Comparison of ENCODE assay signal across 23 cellular contexts in the genomic region with DNA sequence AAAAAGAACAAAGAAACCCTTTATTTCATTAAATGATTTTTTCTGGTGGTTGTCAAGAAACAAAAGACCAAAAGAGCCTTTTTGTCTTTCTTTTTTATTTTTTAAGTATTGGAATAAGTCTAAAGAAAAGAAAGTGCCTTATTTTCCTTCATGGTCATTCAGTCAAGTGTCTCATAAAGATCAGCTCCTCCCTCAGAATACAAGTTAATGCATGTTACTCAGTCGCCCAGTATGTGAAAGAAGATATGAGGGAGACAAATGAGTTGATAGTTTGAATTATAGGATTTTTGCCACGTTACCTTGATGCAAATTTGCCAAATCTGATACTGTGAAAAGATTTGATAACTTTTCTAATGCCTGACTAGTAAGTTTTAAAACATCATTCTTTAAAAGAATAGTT.
"Had no signal": no experiment of that assay in that cellular context is flagged by ENCODE, and none has a peak within 500 bp of the region (broad histone marks: within the 10 kb centered on the region; RNA-seq: fewer than 3 reads in every experiment).

No MANE protein-coding gene starts in this region.

- ATAC-seq: activated CD4-positive, alpha-beta T cell treated with anti-CD3 and anti-CD28 coated beads for 36 hours; activated naive CD4-positive, alpha-beta T cell treated with anti-CD3 and anti-CD28 coated beads, Interleukin-2, amount 50 U/mL, for 72 hours; activated T-helper 17 cell treated with anti-CD3 and anti-CD28 coated beads, Interleukin-2, amount 50 U/mL, for 72 hours; T-helper 17 cell had no signal

- H3K9me3 Mint-ChIP-seq: activated B cell treated with CpG ODN at 0.5 μM for 24 hours; activated naive CD4-positive, alpha-beta T cell treated with anti-CD3 and anti-CD28 coated beads, Interleukin-2, amount 50 U/mL, for 72 hours; activated T-cell treated with anti-CD3 and anti-CD28 coated beads, Interleukin-2, amount 50 U/mL, for 24 hours; activated T-helper 17 cell treated with anti-CD3 and anti-CD28 coated beads, Interleukin-2, amount 50 U/mL, for 72 hours; natural killer cell; stimulated activated naive CD8-positive, alpha-beta T cell treated with anti-CD3 and anti-CD28 coated beads, Interleukin-15, Interleukin-2, amounts not matched to agents 100 ng/mL and 50 ng/mL, for 24 hours had no signal

- H2AFZ ChIP-seq: hepatocyte had no signal

- H3K27me3 ChIP-seq: adrenal gland, ascending aorta, hepatocyte, thyroid gland, upper lobe of right lung had no signal

- H3K4me1 ChIP-seq: adrenal gland, ascending aorta, thyroid gland had no signal

- H3K27me3 Mint-ChIP-seq: activated B cell treated with CpG ODN at 0.5 μM for 24 hours; activated CD4-positive, alpha-beta T cell treated with anti-CD3 and anti-CD28 coated beads for 36 hours; activated T-cell treated with anti-CD3 and anti-CD28 coated beads, Interleukin-2, amount 50 U/mL, for 24 hours; activated T-helper 17 cell treated with anti-CD3 and anti-CD28 coated beads, Interleukin-2, amount 50 U/mL, for 72 hours; stimulated activated naive CD8-positive, alpha-beta T cell treated with anti-CD3 and anti-CD28 coated beads, Interleukin-15, Interleukin-2, amounts not matched to agents 100 ng/mL and 50 ng/mL, for 24 hours; T-helper 17 cell had no signal

- H3K4me1 Mint-ChIP-seq: activated B cell treated with CpG ODN at 0.5 μM for 24 hours; activated CD4-positive, alpha-beta T cell treated with anti-CD3 and anti-CD28 coated beads for 36 hours; activated T-helper 17 cell treated with anti-CD3 and anti-CD28 coated beads, Interleukin-2, amount 50 U/mL, for 72 hours; T-helper 17 cell had no signal

- H3K9me3 ChIP-seq: adrenal gland, ascending aorta, thyroid gland, upper lobe of right lung had no signal

- H3K27ac ChIP-seq: adrenal gland, ascending aorta, coronary artery, hepatocyte, thyroid gland, upper lobe of right lung had no signal

- H3K4me3 ChIP-seq: adrenal gland, ascending aorta, coronary artery, hepatocyte, thyroid gland, upper lobe of right lung had no signal

- H3K79me2 ChIP-seq: hepatocyte had no signal

- H3K4me2 ChIP-seq: hepatocyte had no signal

- DNase-seq: activated B cell treated with CpG ODN at 0.5 μM for 24 hours; activated CD4-positive, alpha-beta T cell treated with anti-CD3 and anti-CD28 coated beads for 36 hours; activated CD4-positive, alpha-beta T cell treated with anti-CD3 and anti-CD28 coated beads, Interleukin-2, amount 50 U/mL, for 4 hours; activated CD8-positive, alpha-beta memory T cell treated with anti-CD3 and anti-CD28 coated beads for 24 hours; activated CD8-positive, alpha-beta memory T cell treated with anti-CD3 and anti-CD28 coated beads, Interleukin-2, amount 50 U/mL, for 4 hours; activated T-cell treated with anti-CD3 and anti-CD28 coated beads, Interleukin-2, amount 50 U/mL, for 24 hours; adrenal gland; cerebellar nuclear complex; foreskin fibroblast; glutamatergic neuron; left ventricle myocardium superior; midbrain; natural killer cell; substantia nigra; T-helper 17 cell; thyroid gland; upper lobe of right lung had no signal

- H3K36me3 ChIP-seq: adrenal gland had no signal

- H3K27ac Mint-ChIP-seq: activated B cell treated with CpG ODN at 0.5 μM for 24 hours; activated CD4-positive, alpha-beta T cell treated with anti-CD3 and anti-CD28 coated beads for 36 hours; activated naive CD4-positive, alpha-beta T cell treated with anti-CD3 and anti-CD28 coated beads, Interleukin-2, amount 50 U/mL, for 72 hours; activated T-cell treated with anti-CD3 and anti-CD28 coated beads, Interleukin-2, amount 50 U/mL, for 24 hours; activated T-helper 17 cell treated with anti-CD3 and anti-CD28 coated beads, Interleukin-2, amount 50 U/mL, for 72 hours; natural killer cell; stimulated activated naive CD8-positive, alpha-beta T cell treated with anti-CD3 and anti-CD28 coated beads, Interleukin-15, Interleukin-2, amounts not matched to agents 100 ng/mL and 50 ng/mL, for 24 hours; T-helper 17 cell had no signal

- H3K4me3 Mint-ChIP-seq: activated B cell treated with CpG ODN at 0.5 μM for 24 hours; activated CD4-positive, alpha-beta T cell treated with anti-CD3 and anti-CD28 coated beads for 36 hours; activated T-cell treated with anti-CD3 and anti-CD28 coated beads, Interleukin-2, amount 50 U/mL, for 24 hours; activated T-helper 17 cell treated with anti-CD3 and anti-CD28 coated beads, Interleukin-2, amount 50 U/mL, for 72 hours; natural killer cell; stimulated activated naive CD8-positive, alpha-beta T cell treated with anti-CD3 and anti-CD28 coated beads, Interleukin-15, Interleukin-2, amounts not matched to agents 100 ng/mL and 50 ng/mL, for 24 hours; T-helper 17 cell had no signal
